In genomic region chr18:54532222-54532621, GRCh38 we compare ENCODE assay signal across 28 cellular contexts. TPM values are rescaled to one million over a fixed set of nuclear protein-coding genes. Genes with fewer than 3 reads are reported as not detected.
DNase-seq lines count a peak whose midpoint lies in the region; ATAC-seq, FAIRE-seq and TF ChIP-seq lines count a peak whose summit lies in the region.
"Had no signal": no experiment of that assay in that cellular context is flagged by ENCODE, and none has a peak within 500 bp of the region (broad histone marks: within the 10 kb centered on the region; RNA-seq: fewer than 3 reads in every experiment).

No MANE protein-coding gene starts in this region.

- no peak overlapping the region for H2AFZ ChIP-seq in H1 (ENCODE audit: low read length)

- H4K5ac ChIP-seq in H1 (ENCODE audit: insufficient read length, low read depth, low read length) (peak overlapping the region; percentile 69), mesendoderm (ENCODE audit: low read length) (no peak overlapping the region)

- H2AK5ac ChIP-seq in H1 (ENCODE audit: low read depth, low read length), result peak overlapping the region; percentile 88
- H2AK5ac ChIP-seq in mesendoderm (ENCODE audit: low read length), result no peak overlapping the region

- H3K36me3 ChIP-seq in HUES6 (ENCODE audit: control insufficient read depth, insufficient read depth, low read length) (peaks cover 17% of the 10 kb centered on the region; the same call in 1 of the 2 replicates), H1 (ENCODE audit: control insufficient read depth in 2 of 4, insufficient read depth in 4 of 4, low read length in 3 of 4) (peaks cover 0 to 31% (median 5%) of the 10 kb centered on the region in 4 experiments; a peak in 3 of 8 replicates), mesendoderm (ENCODE audit: control insufficient read depth, insufficient read depth, low read length) (no peaks in the 10 kb centered on the region)
- H3K36me3 ChIP-seq: ascending aorta, stomach, tibial nerve had no signal

- peak overlapping the region; percentile 96 for H3K4ac ChIP-seq in H1 (replicated peaks; ENCODE audit: insufficient read length, low read depth, low read length)
- no peak overlapping the region for H3K4ac ChIP-seq in mesendoderm (ENCODE audit: low read depth, low read length)

- DNase-seq in NCI-H1417 (lab: John Stamatoyannopoulos, UW), result peak in 2 of 3 experiments; percentile 12 to 58
- DNase-seq in NCI-H1417 treated with DMSO at 0.1 percent for 48 hours (lab: John Stamatoyannopoulos, UW), result no peak
- DNase-seq in H1 (ENCODE audit: low read depth in 1 of 2, low spot score in 2 of 2), result peak; percentile 7 to 54
- peak; percentile 44 for DNase-seq in mesendoderm
- no peak for DNase-seq in activated CD8-positive, alpha-beta memory T cell treated with anti-CD3 and anti-CD28 coated beads, Interleukin-2, amount 50 U/mL, for 48 hours
- no peak for DNase-seq in GM19239 (ENCODE audit: insufficient read length, low spot score)
- DNase-seq: 8988T; activated CD4-positive, alpha-beta T cell treated with anti-CD3 and anti-CD28 coated beads, Interleukin-2, amount 10 ng/mL, durations not matched to agents 7 days and 5 days; caudate nucleus; CD4-positive, alpha-beta memory T cell; dermis blood vessel endothelial cell; DMS79 treated with DMSO at 0.1 percent for 48 hours; HCEC 1CT; IMR-90; left cardiac atrium; mesenchymal stem cell; MM.1S; NCI-H1694; NCI-H774; stimulated activated CD8-positive, alpha-beta memory T cell treated with anti-CD3 and anti-CD28 coated beads, Interleukin-4, amount 100 ng/mL, for 48 hours; stomach had no signal

- H3K79me2 ChIP-seq in H1 (ENCODE audit: control insufficient read depth in 1 of 2, insufficient read depth in 2 of 2, low read length in 2 of 2), result no peaks in the 10 kb centered on the region
- H3K79me2 ChIP-seq in mesendoderm (ENCODE audit: control insufficient read depth, insufficient read depth, low read length), result no peaks in the 10 kb centered on the region

- CTCF ChIA-PET in H1 (lab: Charles Lee; ENCODE audit: partially characterized antibody), result interaction anchor here (1.6 kb wide), 1 partner anchor 97 kb away, joined by 4 read pairs; no protein-coding TSS in a partner anchor

- H2BK15ac ChIP-seq in H1 (ENCODE audit: low read length) (no peak overlapping the region), mesendoderm (replicated peaks; ENCODE audit: low read depth) (no peak overlapping the region)

- H3K14ac ChIP-seq in H1 (ENCODE audit: insufficient read length), result no peak overlapping the region

- H3K4me2 ChIP-seq in H1 (ENCODE audit: insufficient read depth in 1 of 2, low read depth in 2 of 2, low read length in 2 of 2) (peak overlapping the region; percentile 65 to 98), mesendoderm (ENCODE audit: low read length) (no peak overlapping the region)

- TF ChIP-seq POLR2A in H1 (IDR thresholded peaks at IDR 0.05; ENCODE audit: control extremely low read depth in 1 of 2, low read depth in 2 of 2, low read length in 2 of 2), result 0 out of 3 replicates have a peak, but pooled peaks of 1 of the 2 experiments have one; percentile 9

- POLR2A ChIA-PET in H1 (lab: Charles Lee; ENCODE audit: partially characterized antibody), result interaction anchor here (0.5 to 1.4 kb wide), 2 partner anchors 11 to 16 kb away, joined by 3 to 4 read pairs; no protein-coding TSS in a partner anchor

- peak overlapping the region; percentile 94; the same call in 1 of the 2 replicates for H2BK12ac ChIP-seq in H1 (ENCODE audit: low read depth, low read length)

- H3K23ac ChIP-seq in H1 (ENCODE audit: insufficient read length), result no peak overlapping the region
- peak overlapping the region; percentile 24 for H3K23ac ChIP-seq in mesendoderm (ENCODE audit: low read length)

- H3K27ac ChIP-seq in HUES6 (ENCODE audit: low read depth, low read length) (peak overlapping the region; percentile 60), H1 (ENCODE audit: low read depth, low read length) (peak overlapping the region; percentile 69; the same call in 1 of the 2 replicates), mesendoderm (ENCODE audit: low read depth, low read length) (no peak overlapping the region)
- H3K27ac ChIP-seq: ascending aorta, HL-60, stomach, tibial nerve had no signal

- FAIRE-seq in H1 (lab: Jason Lieb, UNC) (peak; percentile 77), GM19239 (lab: Jason Lieb, UNC) (no peak)

- ATAC-seq in HG02885 (IDR thresholded peaks at IDR 0.05; ENCODE audit: poor library complexity, unreplicated experiment), result no peak
- ATAC-seq: activated naive CD4-positive, alpha-beta T cell treated with anti-CD3 and anti-CD28 coated beads, Interleukin-2, amount 50 U/mL, for 72 hours; left cardiac atrium had no signal

- peaks cover 2% of the 10 kb centered on the region for H3K23me2 ChIP-seq in H1 (ENCODE audit: low read depth, low read length)

- no peak overlapping the region for H4K8ac ChIP-seq in H1 (ENCODE audit: extremely low read depth, insufficient read depth, low read length)
- H4K8ac ChIP-seq in mesendoderm (ENCODE audit: low read depth, low read length), result no peak overlapping the region

- TF ChIP-seq EP300 in H1 (IDR thresholded peaks at IDR 0.05; ENCODE audit: borderline replicate concordance in 1 of 2, low read depth in 2 of 2, low read length in 2 of 2), result no peak

- H2BK120ac ChIP-seq in H1 (replicated peaks; ENCODE audit: low read depth, low read length) (peak overlapping the region; percentile 94), mesendoderm (ENCODE audit: low read depth, low read length) (no peak overlapping the region)

- H2BK20ac ChIP-seq in H1 (ENCODE audit: low read length), result peak overlapping the region; percentile 86

- H3K9me3 ChIP-seq in HUES6 (ENCODE audit: control insufficient read depth, insufficient read depth, low read depth, low read length) (peaks cover 29% of the 10 kb centered on the region), H1 (ENCODE audit: insufficient read depth in 2 of 2, low read depth in 1 of 2, low read length in 1 of 2) (peaks cover 6 to 29% of the 10 kb centered on the region in 2 experiments)
- H3K9me3 ChIP-seq: ascending aorta had no signal

- peaks cover 45% of the 10 kb centered on the region for H3K4me1 ChIP-seq in HUES6 (ENCODE audit: control insufficient read depth, insufficient read depth, low read length)
- H3K4me1 ChIP-seq in H1 (replicated peaks in 1 of 4; ENCODE audit: control insufficient read depth in 3 of 4, insufficient read depth in 4 of 4, low read length in 3 of 4), result peaks cover 13 to 28% (median 23%) of the 10 kb centered on the region in 4 experiments
- peaks cover 10% of the 10 kb centered on the region for H3K4me1 ChIP-seq in mesendoderm (ENCODE audit: control insufficient read depth, low read depth, low read length)
- H3K4me1 ChIP-seq: ascending aorta, stomach, tibial nerve had no signal

- H3K79me1 ChIP-seq in H1 (ENCODE audit: low read depth, low read length), result no peaks in the 10 kb centered on the region
- no peaks in the 10 kb centered on the region for H3K79me1 ChIP-seq in mesendoderm (ENCODE audit: low read length)

- H4K20me1 ChIP-seq in H1 (replicated peaks in 1 of 2; ENCODE audit: control insufficient read depth in 1 of 2, insufficient read depth in 2 of 2, low read length in 2 of 2), result no peaks in the 10 kb centered on the region

- H2BK5ac ChIP-seq in H1 (ENCODE audit: low read depth, low read length) (peak overlapping the region; percentile 97), mesendoderm (ENCODE audit: low read length) (no peak overlapping the region)

- H4K91ac ChIP-seq in H1 (replicated peaks; ENCODE audit: insufficient read length, low read length), result peak overlapping the region; percentile 77

- H3K56ac ChIP-seq in H1 (replicated peaks; ENCODE audit: insufficient read length, low read depth, low read length) (no peak overlapping the region), mesendoderm (ENCODE audit: low read length) (no peak overlapping the region)

- H3K27me3 ChIP-seq in HUES6 (ENCODE audit: control insufficient read depth, insufficient read depth, low read length) (no peaks in the 10 kb centered on the region), H1 (replicated peaks in 1 of 4; ENCODE audit: control insufficient read depth in 3 of 4, extremely low read depth in 1 of 4, insufficient read depth in 3 of 4, low read length in 3 of 4) (no peaks in the 10 kb centered on the region), mesendoderm (ENCODE audit: insufficient read depth, low read length, poor library complexity) (no peaks in the 10 kb centered on the region)
- H3K27me3 ChIP-seq: ascending aorta, stomach, tibial nerve had no signal

- no peak for TF ChIP-seq RAD21 in H1 (IDR thresholded peaks at IDR 0.05 in 1 of 2, conservative IDR thresholded peaks at IDR 0.05 in 1 of 2; ENCODE audit: low read depth in 2 of 2, low read length in 2 of 2)

- H3K9ac ChIP-seq in HUES6 (ENCODE audit: low read length) (peak overlapping the region; percentile 41), H1 (replicated peaks in 1 of 4; ENCODE audit: extremely low read depth in 1 of 4, low read depth in 3 of 4, low read length in 3 of 4) (peak overlapping the region in 1 of 4 experiments; percentile 11; a peak in 2 of 7 replicates), mesendoderm (ENCODE audit: low read length) (no peak overlapping the region)

- H3K4me3 ChIP-seq in HUES6 (ENCODE audit: low read depth, low read length), result peak overlapping the region; percentile 34; the same call in 1 of the 2 replicates
- H3K4me3 ChIP-seq in H1 (ENCODE audit: extremely low read depth in 1 of 4, insufficient read depth in 2 of 4, low read depth in 3 of 4, low read length in 4 of 4), result peak overlapping the region in 1 of 4 experiments; percentile 55; a peak in 1 of 8 replicates
- no peak overlapping the region for H3K4me3 ChIP-seq in mesendoderm (ENCODE audit: low read length)
- H3K4me3 ChIP-seq: ascending aorta, stomach, tibial nerve had no signal

- peak overlapping the region; percentile 65 for H3K18ac ChIP-seq in H1 (ENCODE audit: extremely low read depth, low read length)
- no peak overlapping the region for H3K18ac ChIP-seq in mesendoderm (ENCODE audit: low read length)

- TF ChIP-seq CTCF in H1 (IDR thresholded peaks at IDR 0.05; ENCODE audit: control extremely low read depth in 1 of 3, insufficient read depth in 1 of 3, low read depth in 1 of 3, low read length in 3 of 3), result no peak

TF ChIP-seq in H1, 55 proteins besides CTCF, POLR2A, EP300 and RAD21 (continues in another document):
- TF ChIP-seq SRF (IDR thresholded peaks at IDR 0.05; ENCODE audit: low read depth, low read length), result 0 out of 2 replicates have a peak, but pooled peaks have one; percentile 12
- no peak for TF ChIP-seq JUN (IDR thresholded peaks at IDR 0.05; ENCODE audit: low read depth, low read length)

RNA-seq across cellular contexts. Expression of gene DYNAP, which starts 58.8 kb away (rescaled TPM):
- total RNA-seq in H1 (2021; fragmentation: NEBNext Ultra II Directional; extraction: Animal tissue kit (Norgen Biotek cat#: 25700)), result 0.15 and 0.22 TPM in 2 replicates
- polyA plus RNA-seq in H1 (2011; rRNA removed), result 1.1 and 1.5 TPM in 2 replicates
- 1.1 TPM for polyA plus RNA-seq in H1 (2011; cell fraction: cytosol; rRNA removed)
- polyA plus RNA-seq in H1 (2011; cell fraction: nucleus; rRNA removed), result 0.78 TPM
- polyA plus RNA-seq in H1 (2012, experiment 1 of 2), result 0.20 to 0.56 TPM (median 0.44 TPM) in 4 replicates
- polyA plus RNA-seq in H1 (2012, experiment 2 of 2), result not detected
- polyA plus RNA-seq in H1 (2013, experiment 1 of 2), result 0.32 TPM
- polyA plus RNA-seq in H1 (2013, experiment 2 of 2), result 0.35 TPM
- polyA minus RNA-seq in H1 (2011; rRNA and poly(A)+ RNA removed), result 0.88 and 1.1 TPM in 2 replicates
- polyA minus RNA-seq in H1 (2011; cell fraction: cytosol; rRNA and poly(A)+ RNA removed), result not detected
- polyA minus RNA-seq in H1 (2011; cell fraction: nucleus; rRNA and poly(A)+ RNA removed), result 2.5 TPM
- polyA plus RNA-seq in mesendoderm (2013, experiment 1 of 2), result 0.24 TPM
- 0.20 TPM for polyA plus RNA-seq in mesendoderm (2013, experiment 2 of 2)
- total RNA-seq: activated CD4-positive, alpha-beta T cell treated with anti-CD3 and anti-CD28 coated beads, Interleukin-2, amount 10 ng/mL, durations not matched to agents 7 days and 5 days; activated naive CD4-positive, alpha-beta T cell treated with anti-CD3 and anti-CD28 coated beads, Interleukin-2, amount 50 U/mL, for 72 hours; ascending aorta; CD4-positive, alpha-beta memory T cell; dermis blood vessel endothelial cell; IMR-90; left cardiac atrium; skeletal muscle tissue; stomach; tibial nerve had no signal
- polyA plus RNA-seq: CD4-positive, alpha-beta memory T cell; IMR-90 had no signal

Comparison
In these comparisons a context has a peak if more than half of its experiments do, and no peak if none do; other contexts are left out.
1. DNase-seq: peak in NCI-H1417 (2 of 3), H1 (2 of 2) and mesendoderm (single experiment); none in NCI-H1417 treated with DMSO at 0.1 percent for 48 hours (single experiment), activated CD8-positive, alpha-beta memory T cell treated with anti-CD3 and anti-CD28 coated beads, Interleukin-2, amount 50 U/mL, for 48 hours (single experiment) and GM19239 (single experiment).